Comparison of ENCODE assay signal across 1 cellular context in the genomic region with DNA sequence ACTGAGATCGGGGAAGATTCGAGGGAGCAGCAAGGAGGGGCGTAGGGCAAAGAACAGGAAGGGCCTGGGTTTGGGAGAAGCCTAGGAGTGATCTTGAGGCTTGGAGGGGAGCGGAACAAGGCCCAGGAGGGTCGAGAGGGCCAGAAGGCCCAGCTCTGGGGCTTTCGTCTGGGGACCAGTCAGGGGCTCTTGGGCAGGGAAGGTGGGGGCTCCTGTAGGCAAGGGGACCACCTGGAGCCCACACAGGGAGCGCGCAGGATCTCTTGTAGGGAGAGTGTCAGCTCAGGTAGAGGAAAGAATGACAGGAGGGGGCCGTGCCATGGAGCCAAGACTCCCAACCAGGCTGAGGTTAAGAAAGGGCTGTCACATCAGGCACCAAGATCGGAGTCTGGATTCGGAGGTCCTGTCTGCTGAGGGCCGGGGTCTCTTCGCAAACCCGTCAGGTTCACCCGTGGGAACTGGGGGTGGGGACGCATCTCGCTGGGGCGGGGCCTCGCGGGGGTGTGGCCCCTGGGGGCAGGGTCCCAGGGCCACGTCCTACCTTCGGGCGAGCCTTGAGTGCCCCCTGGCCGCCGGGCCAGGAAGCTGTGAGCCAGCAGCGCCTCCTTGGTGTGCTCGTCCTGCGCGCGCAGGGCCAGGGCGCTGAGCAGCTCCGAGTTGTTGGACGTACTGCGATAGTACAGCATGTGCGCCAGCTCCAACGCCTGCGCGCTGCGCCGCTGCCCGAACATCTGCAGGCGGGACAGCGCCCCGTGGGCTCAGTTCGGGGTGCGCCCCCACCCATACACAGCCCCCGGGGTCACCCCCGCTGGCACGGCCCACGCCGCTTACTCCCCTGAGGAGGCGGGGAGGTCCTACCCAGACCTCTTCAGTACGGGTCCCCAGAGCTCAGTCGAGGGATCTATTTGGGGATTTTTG.
TF ChIP-seq lines count a peak whose summit lies in the region.

No MANE protein-coding gene starts in this region.

TF ChIP-seq in A549, 52 proteins besides CTCF, POLR2A, EP300 and RAD21 (continued from another document):
- TF ChIP-seq ATOH8 (CRISPR knock-in tag; IDR thresholded peaks at IDR 0.05; ENCODE audit: low read depth) (0 out of 2 replicates have a peak, but pooled peaks have one; percentile 71), CHD4 (IDR thresholded peaks at IDR 0.05; ENCODE audit: borderline replicate concordance) (no peak), POLR2AphosphoS2 (conservative IDR thresholded peaks at IDR 0.05; ENCODE audit: low read length) (no peak), KDM5A (IDR thresholded peaks at IDR 0.05) (no peak), NR3C1 (IDR thresholded peaks at IDR 0.05) (no peak), E2F6 (IDR thresholded peaks at IDR 0.05; ENCODE audit: borderline replicate concordance, low read depth) (peak; percentile 91), FOSB (CRISPR knock-in tag; IDR thresholded peaks at IDR 0.05) (no peak), TFCP2L1 (CRISPR knock-in tag; IDR thresholded peaks at IDR 0.05) (no peak), CBX8 (IDR thresholded peaks at IDR 0.05) (no peak), FOXS1 (CRISPR knock-in tag; IDR thresholded peaks at IDR 0.05) (no peak), TP53 (CRISPR knock-in tag; IDR thresholded peaks at IDR 0.05) (peak; percentile 54; the same call in 1 of the 2 replicates), SMC3 (IDR thresholded peaks at IDR 0.05) (peak; percentile 99), KDM1A (IDR thresholded peaks at IDR 0.05; ENCODE audit: low read depth) (no peak), RFX5 (IDR thresholded peaks at IDR 0.05) (no peak), BHLHE40 (IDR thresholded peaks at IDR 0.05; ENCODE audit: low read depth, low read length) (no peak), HES2 (IDR thresholded peaks at IDR 0.05) (no peak), JUN (IDR thresholded peaks at IDR 0.05) (peak in 1 of 2 experiments; percentile 70; a peak in 2 of 5 replicates), CHD2 (IDR thresholded peaks at IDR 0.05; ENCODE audit: low read length, partially characterized antibody) (no peak), RCOR1 (IDR thresholded peaks at IDR 0.05; ENCODE audit: low read depth, low read length) (no peak), HOXA7 (CRISPR knock-in tag; IDR thresholded peaks at IDR 0.05) (no peak), RARB (CRISPR knock-in tag; IDR thresholded peaks at IDR 0.05) (no peak), CBX2 (IDR thresholded peaks at IDR 0.05; ENCODE audit: borderline replicate concordance, low read depth) (no peak), FOSL2 (IDR thresholded peaks at IDR 0.05) (no peak), FOSL2 (CRISPR knock-in tag; IDR thresholded peaks at IDR 0.05) (no peak), PHF8 (IDR thresholded peaks at IDR 0.05; ENCODE audit: borderline replicate concordance, low read depth) (peak; percentile 15; the same call in 1 of the 2 replicates), ZFP36 (IDR thresholded peaks at IDR 0.05; ENCODE audit: borderline replicate concordance, partially characterized antibody) (no peak), ZNF302 (CRISPR knock-in tag; IDR thresholded peaks at IDR 0.05) (no peak), RNF2 (IDR thresholded peaks at IDR 0.05; ENCODE audit: borderline replicate concordance, low read depth) (peak; percentile 30; the same call in 1 of the 2 replicates), SREBF2 (IDR thresholded peaks at IDR 0.05) (no peak), ZSCAN20 (CRISPR knock-in tag; IDR thresholded peaks at IDR 0.05) (no peak), NPAS2 (CRISPR knock-in tag; IDR thresholded peaks at IDR 0.05; ENCODE audit: borderline replicate concordance) (no peak), HOXB5 (CRISPR knock-in tag; IDR thresholded peaks at IDR 0.05) (peak; percentile 78; the same call in 1 of the 2 replicates), EHMT2 (IDR thresholded peaks at IDR 0.05; ENCODE audit: low read depth) (no peak), EHF (CRISPR knock-in tag; IDR thresholded peaks at IDR 0.05) (no peak), MYC (IDR thresholded peaks at IDR 0.05; ENCODE audit: borderline replicate concordance, low read length) (peak; percentile 64), MAFK (IDR thresholded peaks at IDR 0.05; ENCODE audit: partially characterized antibody) (no peak)
- TF ChIP-seq, protein P1, sequence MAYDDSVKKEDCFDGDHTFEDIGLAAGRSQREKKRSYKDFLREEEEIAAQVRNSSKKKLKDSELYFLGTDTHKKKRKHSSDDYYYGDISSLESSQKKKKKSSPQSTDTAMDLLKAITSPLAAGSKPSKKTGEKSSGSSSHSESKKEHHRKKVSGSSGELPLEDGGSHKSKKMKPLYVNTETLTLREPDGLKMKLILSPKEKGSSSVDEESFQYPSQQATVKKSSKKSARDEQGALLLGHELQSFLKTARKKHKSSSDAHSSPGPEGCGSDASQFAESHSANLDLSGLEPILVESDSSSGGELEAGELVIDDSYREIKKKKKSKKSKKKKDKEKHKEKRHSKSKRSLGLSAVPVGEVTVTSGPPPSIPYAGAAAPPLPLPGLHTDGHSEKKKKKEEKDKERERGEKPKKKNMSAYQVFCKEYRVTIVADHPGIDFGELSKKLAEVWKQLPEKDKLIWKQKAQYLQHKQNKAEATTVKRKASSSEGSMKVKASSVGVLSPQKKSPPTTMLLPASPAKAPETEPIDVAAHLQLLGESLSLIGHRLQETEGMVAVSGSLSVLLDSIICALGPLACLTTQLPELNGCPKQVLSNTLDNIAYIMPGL (CRISPR knock-in tag; IDR thresholded peaks at IDR 0.05; ENCODE audit: borderline replicate concordance), result no peak
- TF ChIP-seq, protein P2, sequence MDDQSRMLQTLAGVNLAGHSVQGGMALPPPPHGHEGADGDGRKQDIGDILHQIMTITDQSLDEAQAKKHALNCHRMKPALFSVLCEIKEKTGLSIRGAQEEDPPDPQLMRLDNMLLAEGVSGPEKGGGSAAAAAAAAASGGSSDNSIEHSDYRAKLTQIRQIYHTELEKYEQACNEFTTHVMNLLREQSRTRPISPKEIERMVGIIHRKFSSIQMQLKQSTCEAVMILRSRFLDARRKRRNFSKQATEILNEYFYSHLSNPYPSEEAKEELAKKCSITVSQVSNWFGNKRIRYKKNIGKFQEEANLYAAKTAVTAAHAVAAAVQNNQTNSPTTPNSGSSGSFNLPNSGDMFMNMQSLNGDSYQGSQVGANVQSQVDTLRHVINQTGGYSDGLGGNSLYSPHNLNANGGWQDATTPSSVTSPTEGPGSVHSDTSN (IDR thresholded peaks at IDR 0.05), result no peak
- TF ChIP-seq, protein P3, sequence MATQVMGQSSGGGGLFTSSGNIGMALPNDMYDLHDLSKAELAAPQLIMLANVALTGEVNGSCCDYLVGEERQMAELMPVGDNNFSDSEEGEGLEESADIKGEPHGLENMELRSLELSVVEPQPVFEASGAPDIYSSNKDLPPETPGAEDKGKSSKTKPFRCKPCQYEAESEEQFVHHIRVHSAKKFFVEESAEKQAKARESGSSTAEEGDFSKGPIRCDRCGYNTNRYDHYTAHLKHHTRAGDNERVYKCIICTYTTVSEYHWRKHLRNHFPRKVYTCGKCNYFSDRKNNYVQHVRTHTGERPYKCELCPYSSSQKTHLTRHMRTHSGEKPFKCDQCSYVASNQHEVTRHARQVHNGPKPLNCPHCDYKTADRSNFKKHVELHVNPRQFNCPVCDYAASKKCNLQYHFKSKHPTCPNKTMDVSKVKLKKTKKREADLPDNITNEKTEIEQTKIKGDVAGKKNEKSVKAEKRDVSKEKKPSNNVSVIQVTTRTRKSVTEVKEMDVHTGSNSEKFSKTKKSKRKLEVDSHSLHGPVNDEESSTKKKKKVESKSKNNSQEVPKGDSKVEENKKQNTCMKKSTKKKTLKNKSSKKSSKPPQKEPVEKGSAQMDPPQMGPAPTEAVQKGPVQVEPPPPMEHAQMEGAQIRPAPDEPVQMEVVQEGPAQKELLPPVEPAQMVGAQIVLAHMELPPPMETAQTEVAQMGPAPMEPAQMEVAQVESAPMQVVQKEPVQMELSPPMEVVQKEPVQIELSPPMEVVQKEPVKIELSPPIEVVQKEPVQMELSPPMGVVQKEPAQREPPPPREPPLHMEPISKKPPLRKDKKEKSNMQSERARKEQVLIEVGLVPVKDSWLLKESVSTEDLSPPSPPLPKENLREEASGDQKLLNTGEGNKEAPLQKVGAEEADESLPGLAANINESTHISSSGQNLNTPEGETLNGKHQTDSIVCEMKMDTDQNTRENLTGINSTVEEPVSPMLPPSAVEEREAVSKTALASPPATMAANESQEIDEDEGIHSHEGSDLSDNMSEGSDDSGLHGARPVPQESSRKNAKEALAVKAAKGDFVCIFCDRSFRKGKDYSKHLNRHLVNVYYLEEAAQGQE (IDR thresholded peaks at IDR 0.05), result no peak
- TF ChIP-seq, protein P4, sequence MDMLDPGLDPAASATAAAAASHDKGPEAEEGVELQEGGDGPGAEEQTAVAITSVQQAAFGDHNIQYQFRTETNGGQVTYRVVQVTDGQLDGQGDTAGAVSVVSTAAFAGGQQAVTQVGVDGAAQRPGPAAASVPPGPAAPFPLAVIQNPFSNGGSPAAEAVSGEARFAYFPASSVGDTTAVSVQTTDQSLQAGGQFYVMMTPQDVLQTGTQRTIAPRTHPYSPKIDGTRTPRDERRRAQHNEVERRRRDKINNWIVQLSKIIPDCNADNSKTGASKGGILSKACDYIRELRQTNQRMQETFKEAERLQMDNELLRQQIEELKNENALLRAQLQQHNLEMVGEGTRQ (IDR thresholded peaks at IDR 0.05), result peak; percentile 49
TF ChIP-seq in A549: peak in this region for 14.
